ENCODE assay signal across 13 cellular contexts in genomic region chr15:38885001-38885400, GRCh38.
DNase-seq lines count a peak whose midpoint lies in the region; TF ChIP-seq lines count a peak whose summit lies in the region.
"Had no signal": no experiment of that assay in that cellular context is flagged by ENCODE, and none has a peak within 500 bp of the region (broad histone marks: within the 10 kb centered on the region; RNA-seq: fewer than 3 reads in every experiment).

No MANE protein-coding gene starts in this region.

- no peak overlapping the region for H2BK12ac ChIP-seq in mesenchymal stem cell (ENCODE audit: low read length in 2 of 2)

- no peak overlapping the region for H3K23ac ChIP-seq in mesenchymal stem cell (ENCODE audit: low read length in 2 of 2)

- DNase-seq in NCI-H226 (peak; percentile 65), dermis blood vessel endothelial cell (peak; percentile 67), mesenchymal stem cell (peak; percentile 55), NCI-H446 treated with DMSO at 0.1 percent for 48 hours (lab: John Stamatoyannopoulos, UW) (no peak), NOMO-1 treated with dmso at 0.1 percent for 144 hours (lab: John Stamatoyannopoulos, UW; ENCODE audit: unreplicated experiment) (no peak), NCI-H1694 (lab: John Stamatoyannopoulos, UW) (no peak), hippocampal formation (lab: John Stamatoyannopoulos, UW) (no peak)
- DNase-seq: activated CD4-positive, alpha-beta T cell treated with anti-CD3 and anti-CD28 coated beads, Interleukin-2, amount 50 U/mL, for 1 hour; activated T-cell treated with anti-CD3 and anti-CD28 coated beads, Interleukin-2, amount 50 U/mL, for 1 hour; NCI-H1105 treated with DMSO at 0.1 percent for 48 hours; stimulated activated CD4-positive, alpha-beta T cell treated with anti-CD3 and anti-CD28 coated beads, Interleukin-2, amount 100 ng/mL, for 24 hours had no signal

- no peak overlapping the region for H2BK15ac ChIP-seq in mesenchymal stem cell (ENCODE audit: low read depth, poor library complexity, severe bottlenecking)

- H2BK5ac ChIP-seq in mesenchymal stem cell (ENCODE audit: low read depth, low read length, poor library complexity, severe bottlenecking): no peak overlapping the region

- no peaks in the 10 kb centered on the region for H3K27me3 ChIP-seq in mesenchymal stem cell (ENCODE audit: control insufficient read depth in 1 of 2, insufficient read depth in 1 of 2, low read length in 2 of 2)

- no peaks in the 10 kb centered on the region for H3K79me1 ChIP-seq in mesenchymal stem cell (replicated peaks; ENCODE audit: low read length, poor library complexity, severe bottlenecking)

- peaks cover 4% of the 10 kb centered on the region for H3K4me1 ChIP-seq in mesenchymal stem cell (ENCODE audit: control insufficient read depth, insufficient read depth, low read depth, low read length)

- 81% methylated on average over 2 of the region's 3 CpGs for WGBS in mesenchymal stem cell

- H2AFZ ChIP-seq in mesenchymal stem cell (ENCODE audit: low read depth, low read length): no peak overlapping the region

- H3K36me3 ChIP-seq in mesenchymal stem cell (ENCODE audit: control insufficient read depth in 1 of 2, insufficient read depth in 2 of 2, low read depth in 1 of 2, low read length in 2 of 2): no peaks in the 10 kb centered on the region

- H4K8ac ChIP-seq in mesenchymal stem cell (ENCODE audit: low read length): peak overlapping the region; percentile 67

- TF ChIP-seq CTCF in C4-2B (conservative IDR thresholded peaks at IDR 0.05): no peak

- H3K14ac ChIP-seq in mesenchymal stem cell (ENCODE audit: low read length in 2 of 2): no peak overlapping the region

- H2BK120ac ChIP-seq in mesenchymal stem cell (ENCODE audit: low read depth, low read length): peak overlapping the region; percentile 87

- H3K4me2 ChIP-seq in mesenchymal stem cell (ENCODE audit: low read length, poor library complexity, severe bottlenecking): no peak overlapping the region

- no peak overlapping the region for H3K4me3 ChIP-seq in mesenchymal stem cell (ENCODE audit: insufficient read depth in 1 of 2, low read depth in 1 of 2, low read length in 2 of 2)
- H3K4me3 ChIP-seq: K562 had no signal

- peak overlapping the region; percentile 70 for H3K9ac ChIP-seq in mesenchymal stem cell (ENCODE audit: low read length)

- peak overlapping the region; percentile 74 for H3K27ac ChIP-seq in C4-2B
- H3K27ac ChIP-seq in mesenchymal stem cell (ENCODE audit: low read length, poor library complexity, severe bottlenecking): no peak overlapping the region

- no peak overlapping the region for H4K91ac ChIP-seq in mesenchymal stem cell (ENCODE audit: low read length)

- peak overlapping the region; percentile 34 to 37 for H3K18ac ChIP-seq in mesenchymal stem cell (ENCODE audit: low read depth in 1 of 2, low read length in 2 of 2)

- H3K9me3 ChIP-seq in mesenchymal stem cell (ENCODE audit: control insufficient read depth, low read length): no peaks in the 10 kb centered on the region

- H2AK5ac ChIP-seq in mesenchymal stem cell (ENCODE audit: low read length, severe bottlenecking): no peak overlapping the region

- peak overlapping the region; percentile 77 to 87 for H3K4ac ChIP-seq in mesenchymal stem cell (ENCODE audit: low read depth in 1 of 2, low read length in 2 of 2)

Comparison
In these comparisons a context has a peak if more than half of its experiments do, and no peak if none do; other contexts are left out.
1. DNase-seq: peak in NCI-H226 (single experiment), dermis blood vessel endothelial cell (single experiment) and mesenchymal stem cell (single experiment); none in NCI-H446 treated with DMSO at 0.1 percent for 48 hours (single experiment), NOMO-1 treated with dmso at 0.1 percent for 144 hours (single experiment), NCI-H1694 (single experiment) and hippocampal formation (0 of 2).